Comparison of ENCODE assay signal across 8 cellular contexts in genomic region chr13:76884571-76885202, GRCh38. TPM values are rescaled to one million over a fixed set of nuclear protein-coding genes. Genes with fewer than 3 reads are reported as not detected.
DNase-seq lines count a peak whose midpoint lies in the region; ATAC-seq and TF ChIP-seq lines count a peak whose summit lies in the region.

No MANE protein-coding gene starts in this region.

- H3K9me2 ChIP-seq in GM23248 (ENCODE audit: insufficient read depth), result no peaks in the 10 kb centered on the region

- H3K4me3 ChIP-seq in GM23248 (peak overlapping the region; percentile 73), SK-N-MC (peak overlapping the region; percentile 89), fibroblast of the aortic adventitia (ENCODE audit: low read depth, low read length) (peak overlapping the region; percentile 95)

- intact Hi-C loops in sciatic nerve (cut with DNase I), result no loop called here

- H3K27me3 ChIP-seq in GM23248 (replicated peaks; ENCODE audit: insufficient read depth), result no peaks in the 10 kb centered on the region

- H3K9ac ChIP-seq in GM23248 (peak overlapping the region; percentile 65), SK-N-MC (ENCODE audit: insufficient read length) (no peak overlapping the region)

- peak overlapping the region; percentile 88 for H2AFZ ChIP-seq in GM23248

- ATAC-seq in sciatic nerve, result peak; percentile 0
- ATAC-seq in HG02981 (IDR thresholded peaks at IDR 0.05; ENCODE audit: unreplicated experiment), result no peak
- ATAC-seq in HG03045 (IDR thresholded peaks at IDR 0.05; ENCODE audit: unreplicated experiment), result no peak
- ATAC-seq in esophagus mucosa, result no peak
- no peak for ATAC-seq in HG03175 (IDR thresholded peaks at IDR 0.05; ENCODE audit: unreplicated experiment)

- TF ChIP-seq CTCF in fibroblast of the aortic adventitia (IDR thresholded peaks at IDR 0.05; ENCODE audit: insufficient read depth, low read length), result no peak

- H3K4me1 ChIP-seq in GM23248 (ENCODE audit: insufficient read depth), result peaks cover 51% of the 10 kb centered on the region

- H4K20me1 ChIP-seq in GM23248 (ENCODE audit: insufficient read depth), result no peaks in the 10 kb centered on the region

- DNase-seq in GM23248, result peak; percentile 69
- DNase-seq in SK-N-MC (ENCODE audit: low read depth, low spot score), result no peak
- peak; percentile 67 for DNase-seq in fibroblast of the aortic adventitia (ENCODE audit: low read depth)
- DNase-seq in sciatic nerve (ENCODE audit: low spot score), result no peak

- H3K4me2 ChIP-seq in GM23248 (ENCODE audit: unreplicated experiment), result peak overlapping the region; percentile 95

- peaks cover 21% of the 10 kb centered on the region for H3K79me2 ChIP-seq in GM23248 (ENCODE audit: insufficient read depth)

- no peaks in the 10 kb centered on the region for H3K9me3 ChIP-seq in GM23248 (ENCODE audit: low read depth)
- no peaks in the 10 kb centered on the region for H3K9me3 ChIP-seq in SK-N-MC (ENCODE audit: low read depth, low read length)

- in situ Hi-C loops in GM23248 (cut with MboI), result no loop called here

- peaks cover 54% of the 10 kb centered on the region for H3F3A ChIP-seq in GM23248 (ENCODE audit: insufficient read depth)

- H3K36me3 ChIP-seq in GM23248 (ENCODE audit: low read depth), result no peaks in the 10 kb centered on the region
- H3K36me3 ChIP-seq in SK-N-MC (ENCODE audit: insufficient read depth, low read length), result no peaks in the 10 kb centered on the region

- H3K27ac ChIP-seq in GM23248 (peak overlapping the region; percentile 53), SK-N-MC (no peak overlapping the region)

- WGBS in GM23248 (ENCODE audit: low coverage in 1 of 2, low lambda C conversion rate in 2 of 2, missing lambda C conversion rate in 2 of 2), 2 experiments, result 2% methylated on average over 12 of the region's 12 CpGs

RNA-seq across cellular contexts. Expression of gene KCTD12, which starts 1.5 kb away (rescaled TPM):
- 26.4 and 30.4 TPM in 2 replicates for total RNA-seq in GM23248 (2014; rRNA removed; shearing (Covaris generic))
- polyA plus RNA-seq in GM23248 (2016; fragmentation: Nextera tagmentation; extraction: Ambion mirVana), result 4.0 and 4.5 TPM in 2 replicates
- total RNA-seq in fibroblast of the aortic adventitia (ENCODE audit: low replicate concordance) (62.6 and 176 TPM in 2 replicates), sciatic nerve (202 TPM), esophagus mucosa (10.0 TPM)

Comparison
In these comparisons a context has a peak if more than half of its experiments do, and no peak if none do; other contexts are left out.
1. DNase-seq: peak in GM23248 (single experiment) and fibroblast of the aortic adventitia (single experiment); none in SK-N-MC (single experiment) and sciatic nerve (single experiment).
2. Peak in every context shown above with its lines, with median percentiles within 50 percentile points of each other: H3K4me3 ChIP-seq.